In genomic region chr4:2940267-2941137, GRCh38 we compare ENCODE assay signal across 15 cellular contexts. TPM values are rescaled to one million over a fixed set of nuclear protein-coding genes. Genes with fewer than 3 reads are reported as not detected.
DNase-seq lines count a peak whose midpoint lies in the region; ATAC-seq, FAIRE-seq and TF ChIP-seq lines count a peak whose summit lies in the region.
"Had no signal": no experiment of that assay in that cellular context is flagged by ENCODE, and none has a peak within 500 bp of the region (broad histone marks: within the 10 kb centered on the region; RNA-seq: fewer than 3 reads in every experiment).

No MANE protein-coding gene starts in this region.

- H3K4me3 ChIP-seq in breast epithelium (no peak overlapping the region), right lobe of liver (no peak overlapping the region), testis (no peak overlapping the region)
- H3K4me3 ChIP-seq: lower lobe of right lung, upper lobe of left lung had no signal

- whole genome bisulfite sequencing in right lobe of liver (ENCODE audit: insufficient coverage, low coverage, low lambda C conversion rate, missing lambda C conversion rate), result 95% methylated on average over 11 of the region's 29 CpGs
- WGBS in testis, 2 donors, result 89 to 91% methylated on average over 14 to 29 of the region's 29 CpGs

- TF ChIP-seq CTCF in breast epithelium (IDR thresholded peaks at IDR 0.05) (no peak), MCF 10A (IDR thresholded peaks at IDR 0.05; ENCODE audit: unreplicated experiment) (no peak), right lobe of liver (IDR thresholded peaks at IDR 0.05) (no peak), testis (IDR thresholded peaks at IDR 0.05) (no peak)
- TF ChIP-seq CTCF in activated CD8-positive, alpha-beta T cell treated with anti-CD3 and anti-CD28 coated beads for 36 hours (IDR thresholded peaks at IDR 0.05), result no peak

- H3K36me3 ChIP-seq in breast epithelium (no peaks in the 10 kb centered on the region), right lobe of liver (peaks cover 5 to 77% (median 43%) of the 10 kb centered on the region in 4 donors), testis (ENCODE audit: low read depth, missing control alignments) (no peaks in the 10 kb centered on the region)

- POLR2A ChIA-PET in MCF 10A (lab: Yijun Ruan, JAX), result interaction anchor here (0.6 to 0.9 kb wide), 2 partner anchors 23 to 193 kb away, joined by 3 read pairs; partner anchors contain the start of gene GRK4
- POLR2A ChIA-PET in activated CD8-positive, alpha-beta T cell treated with anti-CD3 and anti-CD28 coated beads for 36 hours (lab: Charles Lee), result interaction anchor here (7.6 kb wide), 1 partner anchor 10 kb away, joined by 121 read pairs; no protein-coding TSS in a partner anchor

- TF ChIP-seq POLR2A in breast epithelium (IDR thresholded peaks at IDR 0.05) (no peak), right lobe of liver (IDR thresholded peaks at IDR 0.05) (no peak), testis (IDR thresholded peaks at IDR 0.05) (no peak), H54 (IDR thresholded peaks at IDR 0.05; ENCODE audit: low read depth, low read length) (no peak)

- H3K27ac ChIP-seq in breast epithelium, result no peak overlapping the region
- H3K27ac ChIP-seq in right lobe of liver, result no peak overlapping the region
- H3K27ac ChIP-seq in testis, result no peak overlapping the region
- H3K27ac ChIP-seq: neutrophil had no signal

- H3K9me3 ChIP-seq in breast epithelium, result no peaks in the 10 kb centered on the region
- no peaks in the 10 kb centered on the region for H3K9me3 ChIP-seq in right lobe of liver
- no peaks in the 10 kb centered on the region for H3K9me3 ChIP-seq in testis
- H3K9me3 ChIP-seq: lower lobe of right lung, neutrophil, upper lobe of left lung had no signal

- CTCF ChIA-PET in MCF 10A (lab: Yijun Ruan, JAX), result interaction anchor here (1.1 kb wide), 1 partner anchor 13 kb away, joined by 3 read pairs; no protein-coding TSS in a partner anchor
- CTCF ChIA-PET in activated CD8-positive, alpha-beta T cell treated with anti-CD3 and anti-CD28 coated beads for 36 hours (lab: Charles Lee), result interaction anchor here (0.9 to 6.2 kb wide), 2 partner anchors 13 to 14 kb away, joined by 3 to 59 read pairs; no protein-coding TSS in a partner anchor

- no peak overlapping the region for H3K4me3 Mint-ChIP-seq in MCF 10A (ENCODE audit: unreplicated experiment)
- H3K4me3 Mint-ChIP-seq in activated CD8-positive, alpha-beta T cell treated with anti-CD3 and anti-CD28 coated beads for 36 hours, result no peak overlapping the region

- H3K4me1 ChIP-seq in breast epithelium (peaks cover 5 to 19% of the 10 kb centered on the region in 2 donors), right lobe of liver (peaks cover 0 to 4% (median 1%) of the 10 kb centered on the region in 4 donors), testis (peaks cover 12% of the 10 kb centered on the region)

- no peaks in the 10 kb centered on the region for H3K9me3 Mint-ChIP-seq in MCF 10A (ENCODE audit: unreplicated experiment)
- no peaks in the 10 kb centered on the region for H3K9me3 Mint-ChIP-seq in activated CD8-positive, alpha-beta T cell treated with anti-CD3 and anti-CD28 coated beads for 36 hours

- peak; percentile 15 to 47 for DNase-seq in breast epithelium (ENCODE audit: low spot score in 2 of 2)
- DNase-seq in MCF 10A (ENCODE audit: unreplicated experiment), result no peak
- no peak for DNase-seq in activated CD8-positive, alpha-beta T cell treated with anti-CD3 and anti-CD28 coated beads for 36 hours
- DNase-seq in right lobe of liver, result peak; percentile 19 to 39 (median 31)
- peak; percentile 13 for DNase-seq in testis
- DNase-seq in OCI-M2 (lab: John Stamatoyannopoulos, UW; ENCODE audit: unreplicated experiment), result no peak
- DNase-seq in H54 (ENCODE audit: insufficient read length, low spot score), result no peak
- no peak for DNase-seq in HUDEP-2 (lab: John Stamatoyannopoulos, UW; ENCODE audit: unreplicated experiment in 76 of 76)
- DNase-seq: dermis blood vessel endothelial cell, DMS 273 treated with DMSO at 0.1 percent for 48 hours, lower lobe of right lung, NCI-H2029, NCI-H82 had no signal

- no peak for FAIRE-seq in H54 (lab: Jason Lieb, UNC)

- peaks cover 26% of the 10 kb centered on the region for H3K4me1 Mint-ChIP-seq in MCF 10A (ENCODE audit: insufficient read depth, unreplicated experiment)
- peaks cover 66% of the 10 kb centered on the region for H3K4me1 Mint-ChIP-seq in activated CD8-positive, alpha-beta T cell treated with anti-CD3 and anti-CD28 coated beads for 36 hours (ENCODE audit: low read depth)

- no peak overlapping the region for H3K27ac Mint-ChIP-seq in MCF 10A (ENCODE audit: low read depth, unreplicated experiment)
- peak overlapping the region; percentile 64 for H3K27ac Mint-ChIP-seq in activated CD8-positive, alpha-beta T cell treated with anti-CD3 and anti-CD28 coated beads for 36 hours

- H3K27me3 ChIP-seq in breast epithelium (no peaks in the 10 kb centered on the region), right lobe of liver (no peaks in the 10 kb centered on the region), testis (no peaks in the 10 kb centered on the region)
- H3K27me3 ChIP-seq: neutrophil, upper lobe of left lung had no signal

- H3K27me3 Mint-ChIP-seq in MCF 10A (ENCODE audit: insufficient read depth, unreplicated experiment), result no peaks in the 10 kb centered on the region
- no peaks in the 10 kb centered on the region for H3K27me3 Mint-ChIP-seq in activated CD8-positive, alpha-beta T cell treated with anti-CD3 and anti-CD28 coated beads for 36 hours

- ATAC-seq in activated CD8-positive, alpha-beta T cell treated with anti-CD3 and anti-CD28 coated beads for 36 hours, result no peak
- no peak for ATAC-seq in right lobe of liver
- ATAC-seq: lower lobe of right lung had no signal

- intact Hi-C loops in breast epithelium (cut with DNase I; ENCODE audit: low total_unique reads) (no loop called here), MCF 10A (cut with micrococcal nuclease) (no loop called here), right lobe of liver (cut with DNase I) (no loop called here), testis (cut with DNase I; ENCODE audit: low total_unique reads) (no loop called here)
- intact Hi-C loops in activated CD8-positive, alpha-beta T cell treated with anti-CD3 and anti-CD28 coated beads for 36 hours (cut with micrococcal nuclease), result no loop called here

- no TSS peak for BruUV-seq in MCF 10A (replicated peaks; lab: Mats Ljungman, UMichigan)

- peaks cover 91% of the 10 kb centered on the region for H3K36me3 Mint-ChIP-seq in MCF 10A (ENCODE audit: insufficient read depth, unreplicated experiment)
- H3K36me3 Mint-ChIP-seq in activated CD8-positive, alpha-beta T cell treated with anti-CD3 and anti-CD28 coated beads for 36 hours (ENCODE audit: low read depth), result peaks cover 77% of the 10 kb centered on the region

RNA-seq across cellular contexts. Expression of gene NOP14, which starts 22.7 kb away (rescaled TPM):
- total RNA-seq in breast epithelium, result 10 to 100 TPM; 21.2 to 33.1 (median 23.4) TPM
- 44.0 and 65.6 TPM in 2 replicates for total RNA-seq in MCF 10A (2022)
- total RNA-seq in activated CD8-positive, alpha-beta T cell treated with anti-CD3 and anti-CD28 coated beads for 36 hours, result 10 to 100 TPM; 76.8 to 77.3 TPM
- total RNA-seq in right lobe of liver, result 10 to 100 TPM; 16.1 to 24.7 (median 19.5) TPM
- total RNA-seq in testis, result 10 to 100 TPM; 17.4 to 25.4 TPM
- 15.0 TPM for polyA plus RNA-seq in testis (ENCODE audit: insufficient read depth, low read depth, low replicate concordance)

RNA-seq across cellular contexts. Expression of gene GRK4, which starts 22.9 kb away (rescaled TPM):
- total RNA-seq in breast epithelium, result 1 to 10 TPM; 3.8 to 6.9 (median 5.8) TPM
- total RNA-seq in MCF 10A (2022), result 4.5 and 5.9 TPM in 2 replicates
- total RNA-seq in activated CD8-positive, alpha-beta T cell treated with anti-CD3 and anti-CD28 coated beads for 36 hours, result 1 to 10 TPM; 2.8 to 3.0 TPM
- total RNA-seq in right lobe of liver, result 1 to 10 TPM; 1.0 to 4.3 (median 2.8) TPM
- 10 to 100 TPM; 33.8 to 73.0 TPM for total RNA-seq in testis
- 106 TPM for polyA plus RNA-seq in testis (ENCODE audit: insufficient read depth, low read depth, low replicate concordance)

Comparison
In these comparisons a context has a peak if more than half of its experiments do, and no peak if none do; other contexts are left out.
1. DNase-seq: peak in breast epithelium (2 of 2), right lobe of liver (3 of 3) and testis (single experiment); none in MCF 10A (single experiment), activated CD8-positive, alpha-beta T cell treated with anti-CD3 and anti-CD28 coated beads for 36 hours (single experiment), OCI-M2 (single experiment), H54 (single experiment) and HUDEP-2 (0 of 76).